1 cellular context compared by ENCODE assay signal in the genomic region with DNA sequence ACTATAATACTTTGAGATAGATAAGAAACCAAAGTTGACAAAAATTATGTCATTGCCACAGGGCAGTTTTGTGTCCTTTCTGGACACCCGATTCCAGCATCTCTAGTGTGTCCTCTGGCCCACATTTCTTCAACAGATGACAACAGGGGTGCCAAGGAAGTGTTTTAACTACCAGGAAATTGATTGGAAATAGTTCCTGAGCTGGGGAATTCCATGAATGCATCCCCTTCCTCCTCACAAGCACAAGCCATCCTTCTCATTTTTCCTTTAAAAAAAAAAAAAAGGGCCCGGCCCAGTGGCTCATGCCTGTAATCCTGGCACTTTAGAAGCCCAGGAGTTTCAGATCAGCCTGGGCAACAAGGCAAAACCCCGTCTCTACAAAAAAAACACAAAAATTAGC.
TF ChIP-seq lines count a peak whose summit lies in the region.

No MANE protein-coding gene starts in this region.

TF ChIP-seq in H1, 55 proteins besides CTCF, POLR2A, EP300 and RAD21:
- TF ChIP-seq EZH2 (IDR thresholded peaks at IDR 0.05; ENCODE audit: low read depth, low read length, severe bottlenecking) (no peak), SP1 (IDR thresholded peaks at IDR 0.05; ENCODE audit: low read depth, low read length) (no peak), GTF2F1 (IDR thresholded peaks at IDR 0.05; ENCODE audit: borderline replicate concordance, low read depth, low read length) (no peak), KDM4A (IDR thresholded peaks at IDR 0.05; ENCODE audit: low read depth, low read length, severe bottlenecking) (no peak), FOSL1 (IDR thresholded peaks at IDR 0.05; ENCODE audit: insufficient read depth, low read depth, low read length) (no peak), ASH2L (IDR thresholded peaks at IDR 0.05; ENCODE audit: low read length) (no peak), JUND (IDR thresholded peaks at IDR 0.05; ENCODE audit: low read length) (no peak), TEAD4 (IDR thresholded peaks at IDR 0.05; ENCODE audit: low read depth, low read length) (no peak), BRCA1 (IDR thresholded peaks at IDR 0.05; ENCODE audit: low read depth, low read length) (no peak), CTBP2 (IDR thresholded peaks at IDR 0.05; ENCODE audit: borderline replicate concordance, insufficient read depth, insufficient read length, low read length) (no peak), SAP30 (IDR thresholded peaks at IDR 0.05; ENCODE audit: insufficient read depth, insufficient replicate concordance, low read length) (no peak)
